Comparison of ENCODE assay signal across 21 cellular contexts in the genomic region with DNA sequence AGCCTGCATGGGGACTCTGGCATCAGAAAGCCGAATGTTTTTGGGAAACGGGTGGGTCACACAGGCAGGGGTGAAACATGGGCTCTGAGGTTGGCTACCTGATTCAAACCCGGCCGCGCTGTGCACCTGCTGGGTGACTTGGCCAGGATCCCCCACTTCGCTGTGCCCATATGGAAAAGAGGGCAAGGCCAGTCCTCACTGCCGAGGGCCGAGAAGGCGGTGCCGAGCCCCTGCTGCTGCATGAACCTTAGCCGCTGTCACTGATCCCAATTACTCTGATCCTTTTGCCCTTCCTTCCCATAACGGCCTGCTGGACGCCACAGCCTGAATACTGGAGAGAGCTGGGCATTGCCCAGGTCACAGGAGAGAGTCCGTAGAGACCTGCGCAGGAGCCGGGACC.
"Had no signal": no experiment of that assay in that cellular context is flagged by ENCODE, and none has a peak within 500 bp of the region (broad histone marks: within the 10 kb centered on the region; RNA-seq: fewer than 3 reads in every experiment).

No MANE protein-coding gene starts in this region.

- H3K9ac ChIP-seq: neural progenitor cell had no signal

- H3K9me3 Mint-ChIP-seq: activated naive CD8-positive, alpha-beta T cell treated with anti-CD3 and anti-CD28 coated beads, Interleukin-2, amount 10 ng/mL, durations not matched to agents 7 days and 5 days; activated T-helper 17 cell treated with anti-CD3 and anti-CD28 coated beads, Interleukin-2, amount 50 U/mL, for 72 hours; naive B cell; neural progenitor cell; T-helper 2 cell treated with Interferon-gamma antibody and Interleukin-4, amounts not matched to agents 5 μg/mL and 100 μg/mL, for 36 hours; WTC11 had no signal

- H3K4me3 ChIP-seq: heart left ventricle, neural progenitor cell, ovary, right lobe of liver, upper lobe of right lung had no signal

- H3K27me3 ChIP-seq: heart left ventricle, neural progenitor cell, ovary, right lobe of liver, upper lobe of right lung had no signal

- H2AFZ ChIP-seq: neural progenitor cell had no signal

- H3K4me1 ChIP-seq: neural progenitor cell had no signal

- H3K27me3 Mint-ChIP-seq: activated CD4-positive, alpha-beta T cell treated with anti-CD3 and anti-CD28 coated beads for 36 hours; activated naive CD8-positive, alpha-beta T cell treated with anti-CD3 and anti-CD28 coated beads, Interleukin-2, amount 10 ng/mL, durations not matched to agents 7 days and 5 days; activated T-helper 17 cell treated with anti-CD3 and anti-CD28 coated beads, Interleukin-2, amount 50 U/mL, for 72 hours; naive B cell had no signal

- H3K4me2 ChIP-seq: neural progenitor cell had no signal

- H3K4me3 Mint-ChIP-seq: activated CD4-positive, alpha-beta T cell treated with anti-CD3 and anti-CD28 coated beads for 36 hours; activated naive CD8-positive, alpha-beta T cell treated with anti-CD3 and anti-CD28 coated beads, Interleukin-2, amount 10 ng/mL, durations not matched to agents 7 days and 5 days; activated T-helper 17 cell treated with anti-CD3 and anti-CD28 coated beads, Interleukin-2, amount 50 U/mL, for 72 hours; naive B cell; neural progenitor cell; T-helper 2 cell treated with Interferon-gamma antibody and Interleukin-4, amounts not matched to agents 5 μg/mL and 100 μg/mL, for 36 hours; WTC11 had no signal

- H3K27ac Mint-ChIP-seq: activated CD4-positive, alpha-beta T cell treated with anti-CD3 and anti-CD28 coated beads for 36 hours; activated naive CD8-positive, alpha-beta T cell treated with anti-CD3 and anti-CD28 coated beads, Interleukin-2, amount 10 ng/mL, durations not matched to agents 7 days and 5 days; neural progenitor cell; T-helper 2 cell treated with Interferon-gamma antibody and Interleukin-4, amounts not matched to agents 5 μg/mL and 100 μg/mL, for 36 hours; WTC11 had no signal

- H3K9me3 ChIP-seq: heart left ventricle, ovary, right lobe of liver, upper lobe of right lung had no signal

- DNase-seq: activated CD4-positive, alpha-beta T cell treated with anti-CD3 and anti-CD28 coated beads for 36 hours; activated CD4-positive, alpha-beta T cell treated with anti-CD3 and anti-CD28 coated beads, Interleukin-2, amount 50 U/mL, for 48 hours; activated naive CD4-positive, alpha-beta T cell; activated naive CD8-positive, alpha-beta T cell treated with anti-CD3 and anti-CD28 coated beads, Interleukin-2, amount 10 ng/mL, durations not matched to agents 7 days and 5 days; activated T-cell treated with anti-CD3 and anti-CD28 coated beads for 4 hours; amygdala; cortex of kidney; erythroblast; kidney; naive B cell; small intestine; stimulated activated CD4-positive, alpha-beta T cell treated with anti-CD3 and anti-CD28 coated beads, Interleukin-15, amount 100 ng/mL, for 24 hours; stimulated activated CD4-positive, alpha-beta T cell treated with anti-CD3 and anti-CD28 coated beads, Interleukin-2, amount 100 ng/mL, for 48 hours; upper lobe of right lung had no signal

- H3K36me3 Mint-ChIP-seq: WTC11 had no signal

- H3K27ac ChIP-seq: neural progenitor cell, ovary had no signal

- ATAC-seq: activated CD4-positive, alpha-beta T cell treated with anti-CD3 and anti-CD28 coated beads for 36 hours; activated T-helper 17 cell treated with anti-CD3 and anti-CD28 coated beads, Interleukin-2, amount 50 U/mL, for 72 hours; upper lobe of right lung; WTC11 had no signal

- H3K36me3 ChIP-seq: neural progenitor cell, ovary had no signal
